In the genomic region with DNA sequence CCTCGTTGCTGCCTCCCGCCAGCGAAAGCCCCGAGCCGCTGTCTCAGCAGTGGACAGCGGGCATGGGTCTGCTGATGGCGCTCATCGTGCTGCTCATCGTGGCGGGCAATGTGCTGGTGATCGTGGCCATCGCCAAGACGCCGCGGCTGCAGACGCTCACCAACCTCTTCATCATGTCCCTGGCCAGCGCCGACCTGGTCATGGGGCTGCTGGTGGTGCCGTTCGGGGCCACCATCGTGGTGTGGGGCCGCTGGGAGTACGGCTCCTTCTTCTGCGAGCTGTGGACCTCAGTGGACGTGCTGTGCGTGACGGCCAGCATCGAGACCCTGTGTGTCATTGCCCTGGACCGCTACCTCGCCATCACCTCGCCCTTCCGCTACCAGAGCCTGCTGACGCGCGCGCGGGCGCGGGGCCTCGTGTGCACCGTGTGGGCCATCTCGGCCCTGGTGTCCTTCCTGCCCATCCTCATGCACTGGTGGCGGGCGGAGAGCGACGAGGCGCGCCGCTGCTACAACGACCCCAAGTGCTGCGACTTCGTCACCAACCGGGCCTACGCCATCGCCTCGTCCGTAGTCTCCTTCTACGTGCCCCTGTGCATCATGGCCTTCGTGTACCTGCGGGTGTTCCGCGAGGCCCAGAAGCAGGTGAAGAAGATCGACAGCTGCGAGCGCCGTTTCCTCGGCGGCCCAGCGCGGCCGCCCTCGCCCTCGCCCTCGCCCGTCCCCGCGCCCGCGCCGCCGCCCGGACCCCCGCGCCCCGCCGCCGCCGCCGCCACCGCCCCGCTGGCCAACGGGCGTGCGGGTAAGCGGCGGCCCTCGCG, we compare ENCODE assay signal across 8 cellular contexts. TPM values are rescaled to one million over a fixed set of nuclear protein-coding genes. Genes with fewer than 3 reads are reported as not detected.
DNase-seq lines count a peak whose midpoint lies in the region; ATAC-seq and TF ChIP-seq lines count a peak whose summit lies in the region.

No MANE protein-coding gene starts in this region.

- TF ChIP-seq RAD21 in IMR-90 (IDR thresholded peaks at IDR 0.05; ENCODE audit: low read length) (no peak), neural cell (conservative IDR thresholded peaks at IDR 0.05) (no peak)

- CTCF ChIA-PET in IMR-90 (lab: Yijun Ruan, JAX) = no interaction called here

- no peak overlapping the region for H2BK120ac ChIP-seq in IMR-90 (ENCODE audit: low read depth, low read length)

- POLR2A ChIA-PET in IMR-90 (lab: Charles Lee; ENCODE audit: unreplicated experiment) = no interaction called here

- H2AFZ ChIP-seq in IMR-90 (replicated peaks; ENCODE audit: low read length, poor library complexity) (peak overlapping the region; percentile 79), neural cell (ENCODE audit: low read depth, low read length) (no peak overlapping the region)

- no peak overlapping the region for H3K56ac ChIP-seq in IMR-90 (ENCODE audit: extremely low read depth, insufficient read depth, low read length)

- TF ChIP-seq POLR2A in IMR-90 (IDR thresholded peaks at IDR 0.05; ENCODE audit: low read depth, low read length) = no peak

- H3K9me1 ChIP-seq in IMR-90 (ENCODE audit: insufficient read depth, low read length) = no peaks in the 10 kb centered on the region

- DNase-seq in IMR-90 (no peak), ecto neural progenitor cell (ENCODE audit: low spot score) (peak; percentile 54), cerebellar nuclear complex (lab: John Stamatoyannopoulos, UW) (no peak), RPMI8226 (no peak)

- 6% methylated on average over 33 of the region's 98 CpGs; no CpG with 5 or more reads in 1 of the 2 experiments for WGBS in IMR-90 (ENCODE audit: extremely low coverage in 2 of 2, insufficient read length in 1 of 2), 2 experiments

- no peak overlapping the region for H3K14ac ChIP-seq in IMR-90 (replicated peaks; ENCODE audit: low read depth, low read length)

- H3K27me3 ChIP-seq in IMR-90 (ENCODE audit: control insufficient read depth, insufficient read depth, low read length) = peaks cover 55% of the 10 kb centered on the region
- H3K27me3 ChIP-seq in neural cell (ENCODE audit: insufficient read depth, low read depth, low read length) = peaks cover 92% of the 10 kb centered on the region

- no peak overlapping the region for H3K9ac ChIP-seq in IMR-90 (ENCODE audit: low read depth, low read length)
- peak overlapping the region; percentile 5 for H3K9ac ChIP-seq in neural cell (ENCODE audit: low read length)

- H3K9me3 ChIP-seq in IMR-90 (ENCODE audit: control insufficient read depth, insufficient read depth, low read length) (peaks cover 3% of the 10 kb centered on the region; the same call in 1 of the 2 replicates), neural cell (ENCODE audit: low read length) (no peaks in the 10 kb centered on the region)

- no peaks in the 10 kb centered on the region for H3K36me3 ChIP-seq in IMR-90 (ENCODE audit: control insufficient read depth, insufficient read depth, low read length)
- no peaks in the 10 kb centered on the region for H3K36me3 ChIP-seq in neural cell (ENCODE audit: insufficient read depth, low read length)

- H3K79me1 ChIP-seq in IMR-90 (ENCODE audit: low read depth in 1 of 2, low read length in 2 of 2) = no peaks in the 10 kb centered on the region

- no peak overlapping the region for H2BK15ac ChIP-seq in IMR-90 (ENCODE audit: low read depth, low read length)

- H3K27ac ChIP-seq in C4-2B (peak overlapping the region; percentile 78), IMR-90 (ENCODE audit: insufficient read depth, low read length) (no peak overlapping the region), neural cell (ENCODE audit: low read length) (no peak overlapping the region)

- dilution Hi-C loops in IMR-90 (cut with HindIII; ENCODE audit: low sequenced_read_pairs, unreplicated experiment) = no loop called here

- TF ChIP-seq CTCF in C4-2B (conservative IDR thresholded peaks at IDR 0.05) (no peak), IMR-90 (conservative IDR thresholded peaks at IDR 0.05; ENCODE audit: low read depth, low read length) (no peak), neural cell (IDR thresholded peaks at IDR 0.05; ENCODE audit: poor library complexity, severe bottlenecking) (no peak)

- no peak overlapping the region for H3K18ac ChIP-seq in IMR-90 (ENCODE audit: low read depth, low read length)

- H4K91ac ChIP-seq in IMR-90 (ENCODE audit: insufficient read depth, low read depth, low read length) = no peak overlapping the region

- no peaks in the 10 kb centered on the region for H3F3A ChIP-seq in neural cell (ENCODE audit: insufficient read depth, low read length, poor library complexity, severe bottlenecking)

- H4K20me1 ChIP-seq in IMR-90 (ENCODE audit: insufficient read depth, low read length) (no peaks in the 10 kb centered on the region; the same call in 1 of the 2 replicates), neural cell (ENCODE audit: insufficient read depth) (no peaks in the 10 kb centered on the region)

- BruUV-seq in IMR-90 (replicated peaks; lab: Mats Ljungman, UMichigan) = no TSS peak

- no peaks in the 10 kb centered on the region for H3K79me2 ChIP-seq in neural cell (replicated peaks; ENCODE audit: insufficient read depth, low read length)

- no peak overlapping the region for H3K4ac ChIP-seq in IMR-90 (ENCODE audit: low read depth, low read length)

- no peak overlapping the region for H2BK20ac ChIP-seq in IMR-90 (ENCODE audit: low read depth, low read length)

- in situ Hi-C loops in IMR-90 (cut with MboI; ENCODE audit: low sequenced_read_pairs) = no loop called here

- H3K4me3 ChIP-seq in IMR-90 (ENCODE audit: insufficient read depth, low read depth, low read length) (no peak overlapping the region), neural cell (ENCODE audit: low read length) (peak overlapping the region; percentile 66)

- no peak overlapping the region for H3K23ac ChIP-seq in IMR-90 (ENCODE audit: low read depth, low read length)

- no peak overlapping the region for H3K4me2 ChIP-seq in IMR-90 (ENCODE audit: low read depth, low read length)
- H3K4me2 ChIP-seq in neural cell (ENCODE audit: low read length) = no peak overlapping the region

- H2AK9ac ChIP-seq in IMR-90 (replicated peaks; ENCODE audit: low read depth, low read length, poor library complexity) = no peak overlapping the region

- H2BK5ac ChIP-seq in IMR-90 (ENCODE audit: low read depth, low read length, poor library complexity, severe bottlenecking) = no peak overlapping the region

- H4K5ac ChIP-seq in IMR-90 (ENCODE audit: low read depth, low read length) = no peak overlapping the region

- intact Hi-C loops in IMR-90 (cut with micrococcal nuclease) = no loop called here

- no peak overlapping the region for H4K8ac ChIP-seq in IMR-90 (ENCODE audit: low read depth in 2 of 2, low read length in 2 of 2)

- no peak overlapping the region for H2AK5ac ChIP-seq in IMR-90 (ENCODE audit: low read depth, low read length)

- peaks cover 3% of the 10 kb centered on the region; the same call in 1 of the 2 replicates for H3K4me1 ChIP-seq in IMR-90 (ENCODE audit: control insufficient read depth, insufficient read depth, low read length)

- TF ChIP-seq EP300 in neural cell (conservative IDR thresholded peaks at IDR 0.05; ENCODE audit: poor library complexity, severe bottlenecking) = no peak

- ATAC-seq in IMR-90 (ENCODE audit: low read depth) (no peak), GM18498 (IDR thresholded peaks at IDR 0.05; ENCODE audit: unreplicated experiment) (no peak), HG02759 (IDR thresholded peaks at IDR 0.05; ENCODE audit: unreplicated experiment) (no peak)

- H3K9me2 ChIP-seq in neural cell (ENCODE audit: insufficient read depth, low read length) = no peaks in the 10 kb centered on the region

TF ChIP-seq in IMR-90, 13 proteins besides CTCF, POLR2A, EP300 and RAD21 (continues in another document):
- TF ChIP-seq BHLHE40 (IDR thresholded peaks at IDR 0.05; ENCODE audit: low read depth, low read length) (no peak), NFE2L2 (IDR thresholded peaks at IDR 0.05; ENCODE audit: low read depth, low read length) (no peak), SMC3 (IDR thresholded peaks at IDR 0.05; ENCODE audit: low read depth, low read length) (no peak), MAFK (IDR thresholded peaks at IDR 0.05; ENCODE audit: low read depth, low read length) (no peak), MXI1 (IDR thresholded peaks at IDR 0.05; ENCODE audit: borderline replicate concordance, low read depth, low read length) (no peak), FOS (IDR thresholded peaks at IDR 0.05; ENCODE audit: low read depth, low read length) (no peak), RFX5 (IDR thresholded peaks at IDR 0.05; ENCODE audit: low read depth, low read length) (no peak)
- TF ChIP-seq, protein P1, sequence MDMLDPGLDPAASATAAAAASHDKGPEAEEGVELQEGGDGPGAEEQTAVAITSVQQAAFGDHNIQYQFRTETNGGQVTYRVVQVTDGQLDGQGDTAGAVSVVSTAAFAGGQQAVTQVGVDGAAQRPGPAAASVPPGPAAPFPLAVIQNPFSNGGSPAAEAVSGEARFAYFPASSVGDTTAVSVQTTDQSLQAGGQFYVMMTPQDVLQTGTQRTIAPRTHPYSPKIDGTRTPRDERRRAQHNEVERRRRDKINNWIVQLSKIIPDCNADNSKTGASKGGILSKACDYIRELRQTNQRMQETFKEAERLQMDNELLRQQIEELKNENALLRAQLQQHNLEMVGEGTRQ (IDR thresholded peaks at IDR 0.05; ENCODE audit: low read depth, low read length) = no peak

TF ChIP-seq in neural cell, 6 proteins besides CTCF, POLR2A, EP300 and RAD21:
- TF ChIP-seq EZH2 (IDR thresholded peaks at IDR 0.05; ENCODE audit: borderline replicate concordance, insufficient read depth, low read length, poor library complexity, severe bottlenecking) (peak; percentile 64), TAF1 (IDR thresholded peaks at IDR 0.05; ENCODE audit: low read depth) (no peak)

RNA-seq across cellular contexts. Expression of a gene that starts 0.8 kb away (rescaled TPM):
- total RNA-seq in IMR-90 (2012; rRNA removed) = not detected in 2 replicates
- polyA plus RNA-seq in IMR-90 (2012; rRNA removed) (not detected in 2 replicates), neural cell (not detected in 2 replicates)
- polyA plus RNA-seq in IMR-90 (2012; cell fraction: cytosol; rRNA removed) = not detected in 2 replicates
- polyA plus RNA-seq in IMR-90 (2012; cell fraction: nucleus; rRNA removed; ENCODE audit: low replicate concordance) = not detected in 2 replicates
- polyA minus RNA-seq in neural cell = not detected in 2 replicates
